Comparison of ENCODE assay signal across 8 cellular contexts in genomic region chrX:47190445-47191269, GRCh38. TPM values are rescaled to one million over a fixed set of nuclear protein-coding genes. Genes with fewer than 3 reads are reported as not detected.
A peak's percentile ranks its signal among the peaks of the same experiment; 100 is the strongest.
DNase-seq lines count a peak whose midpoint lies in the region; ATAC-seq and TF ChIP-seq lines count a peak whose summit lies in the region.

No MANE protein-coding gene starts in this region.

- no peaks in the 10 kb centered on the region for H3K27me3 Mint-ChIP-seq in progenitor cell of endocrine pancreas

- H3K4me1 ChIP-seq in adipocyte (ENCODE audit: control insufficient read depth, insufficient read depth, low read length) = peaks cover 17% of the 10 kb centered on the region

- peak overlapping the region; percentile 89 for H3K4me3 Mint-ChIP-seq in progenitor cell of endocrine pancreas (ENCODE audit: low read depth)

- peaks cover 16% of the 10 kb centered on the region for H3K4me1 Mint-ChIP-seq in progenitor cell of endocrine pancreas (ENCODE audit: low read depth)

- TF ChIP-seq CTCF in GM12865 (IDR thresholded peaks at IDR 0.05; ENCODE audit: insufficient read depth, low read depth, low read length, missing control alignments) = no peak
- TF ChIP-seq CTCF in progenitor cell of endocrine pancreas (IDR thresholded peaks at IDR 0.05; ENCODE audit: unreplicated experiment) = no peak

- no peaks in the 10 kb centered on the region for H3K9me3 ChIP-seq in adipocyte (ENCODE audit: control insufficient read depth, low read length)

- DNase-seq in GM12865 (ENCODE audit: low read depth) (peak; percentile 96), NCI-H1436 treated with DMSO at 0.1 percent for 48 hours (lab: John Stamatoyannopoulos, UW) (peak; percentile 46), SW480 (ENCODE audit: low spot score) (peak; percentile 96), adipocyte (ENCODE audit: low read depth) (peak; percentile 90), left cardiac atrium (peak; percentile 88), progenitor cell of endocrine pancreas (ENCODE audit: low spot score, unreplicated experiment) (peak; percentile 74), ureter (ENCODE audit: low spot score) (peak; percentile 83)

- H3K4me3 ChIP-seq in GM12865 (ENCODE audit: low read depth, low read length) (peak overlapping the region; percentile 87), adipocyte (ENCODE audit: low read length) (peak overlapping the region; percentile 83)

- H3K9me3 Mint-ChIP-seq in progenitor cell of endocrine pancreas (ENCODE audit: low read depth) = no peaks in the 10 kb centered on the region

- intact Hi-C loops in left cardiac atrium (cut with DNase I) = loop anchor here (5.0 to 10.0 kb wide), 4 partner anchors 194 to 454 kb away; no protein-coding TSS in a partner anchor

- peak; percentile 67 for ATAC-seq in HG02759 (IDR thresholded peaks at IDR 0.05; ENCODE audit: unreplicated experiment)
- peak; percentile 82 to 91 for ATAC-seq in left cardiac atrium

- H3K9ac ChIP-seq in adipocyte (ENCODE audit: low read length) = peak overlapping the region; percentile 83

- peaks cover 7% of the 10 kb centered on the region for H3K27me3 ChIP-seq in adipocyte (replicated peaks; ENCODE audit: control insufficient read depth, insufficient read depth, low read length)

- H3K36me3 Mint-ChIP-seq in progenitor cell of endocrine pancreas (ENCODE audit: insufficient read depth) = peaks cover 7% of the 10 kb centered on the region

- H3K27ac Mint-ChIP-seq in progenitor cell of endocrine pancreas = peak overlapping the region; percentile 67

- H3K36me3 ChIP-seq in adipocyte (ENCODE audit: control insufficient read depth, insufficient read depth, low read length, severe bottlenecking) = peaks cover 17% of the 10 kb centered on the region

RNA-seq across cellular contexts. Expression of gene UBA1, which starts 3.0 kb away (rescaled TPM):
- total RNA-seq in left cardiac atrium (100 to 1,000 TPM; 101 to 132 TPM), progenitor cell of endocrine pancreas (524 and 538 TPM in 2 replicates), ureter (193 TPM)

RNA-seq across cellular contexts. Expression of gene CDK16, which starts 27.8 kb away (rescaled TPM):
- total RNA-seq in left cardiac atrium (100 to 1,000 TPM; 109 to 132 TPM), progenitor cell of endocrine pancreas (236 and 253 TPM in 2 replicates), ureter (85.4 TPM)

RNA-seq across cellular contexts. Expression of gene USP11, which starts 42.2 kb away (rescaled TPM):
- total RNA-seq in left cardiac atrium (10 to 100 TPM; 42.0 to 60.8 TPM), progenitor cell of endocrine pancreas (267 and 277 TPM in 2 replicates), ureter (108 TPM)

RNA-seq across cellular contexts. Expression of gene RBM10, which starts 45.6 kb away (rescaled TPM):
- total RNA-seq in left cardiac atrium (10 to 100 TPM; 22.1 to 23.9 TPM), progenitor cell of endocrine pancreas (62.5 and 68.2 TPM in 2 replicates), ureter (38.5 TPM)

RNA-seq across cellular contexts. Expression of gene NDUFB11, which starts 46.2 kb away (rescaled TPM):
- total RNA-seq in left cardiac atrium (100 to 1,000 TPM; 137 to 138 TPM), progenitor cell of endocrine pancreas (87.8 and 94.1 TPM in 2 replicates), ureter (77.2 TPM)

Comparison
In these comparisons a context has a peak if more than half of its experiments do, and no peak if none do; other contexts are left out.
1. Peak in every context shown above with its lines: DNase-seq, ATAC-seq and H3K4me3 ChIP-seq.
2. DNase-seq: peak in every context shown above with its lines; median percentile 96 in GM12865; 96 in SW480; 90 in adipocyte; 88 in left cardiac atrium; 83 in ureter; 74 in progenitor cell of endocrine pancreas; 46 in NCI-H1436 treated with DMSO at 0.1 percent for 48 hours.